27 cellular contexts compared by ENCODE assay signal in the genomic region with DNA sequence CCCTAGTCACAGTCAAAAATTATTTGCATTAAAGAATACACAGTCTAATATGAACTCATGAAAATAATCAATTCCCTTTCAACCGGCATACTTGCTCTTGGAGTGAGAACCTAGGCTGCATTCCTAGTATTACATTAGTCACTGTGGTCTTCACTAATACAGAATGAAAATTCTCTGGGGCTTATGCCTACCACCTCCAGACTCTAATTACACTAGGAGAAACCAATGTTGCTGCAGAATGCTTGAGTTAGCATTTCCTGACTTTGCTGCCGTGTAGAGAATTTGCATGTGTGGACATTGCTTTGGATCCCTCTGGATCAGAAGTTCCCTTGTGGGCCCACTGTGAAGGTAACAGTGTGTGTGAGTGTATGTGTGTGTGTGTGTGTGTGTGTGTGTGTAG.
"Had no signal": no experiment of that assay in that cellular context is flagged by ENCODE, and none has a peak within 500 bp of the region (broad histone marks: within the 10 kb centered on the region; RNA-seq: fewer than 3 reads in every experiment).

No MANE protein-coding gene starts in this region.

- H3K27ac ChIP-seq: gastrocnemius medialis, left ventricle myocardium inferior, parathyroid adenoma, psoas muscle, right atrium auricular region, spleen, tibial nerve had no signal

- H3K36me3 ChIP-seq: gastrocnemius medialis, left ventricle myocardium inferior, right atrium auricular region, spleen, tibial nerve had no signal

- H3K27me3 ChIP-seq: gastrocnemius medialis, right atrium auricular region, spleen, tibial nerve had no signal

- DNase-seq: activated CD4-positive, alpha-beta T cell treated with anti-CD3 and anti-CD28 coated beads for 4 hours; activated CD4-positive, alpha-beta T cell treated with anti-CD3 and anti-CD28 coated beads, Interleukin-2, amount 50 U/mL, for 48 hours; activated CD4-positive, CD25-positive, alpha-beta regulatory T cell; activated CD8-positive, alpha-beta memory T cell treated with anti-CD3 and anti-CD28 coated beads, Interleukin-2, amount 50 U/mL, for 4 hours; activated gamma-delta T cell; activated naive CD4-positive, alpha-beta T cell treated with anti-CD3 and anti-CD28 coated beads, Interleukin-2, amount 10 ng/mL, durations not matched to agents 7 days and 5 days; activated naive CD8-positive, alpha-beta T cell treated with anti-CD3 and anti-CD28 coated beads, Interleukin-2, amount 10 ng/mL, durations not matched to agents 7 days and 5 days; activated T-cell treated with anti-CD3 and anti-CD28 coated beads, Interleukin-2, amount 50 U/mL, for 1 hour; dermis blood vessel endothelial cell; effector CD4-positive, alpha-beta T cell; gastrocnemius medialis; glutamatergic neuron; islet precursor cell; left ventricle myocardium inferior; naive B cell; nephron progenitor cell; occipital lobe; psoas muscle; spleen; stimulated activated naive CD4-positive, alpha-beta T cell treated with Interleukin-2 at 50 U/mL for 16 hours; T-helper 1 cell had no signal

- FAIRE-seq: bronchial epithelial cell, colon, endometrium had no signal

- H3K9me3 ChIP-seq: gastrocnemius medialis, psoas muscle, right atrium auricular region, tibial nerve had no signal

- H3K4me1 ChIP-seq: gastrocnemius medialis, left ventricle myocardium inferior, parathyroid adenoma, psoas muscle, right atrium auricular region, spleen, tibial nerve had no signal

- H2AFZ ChIP-seq: parathyroid adenoma had no signal

- H3K79me2 ChIP-seq: parathyroid adenoma had no signal

- H3K4me3 ChIP-seq: gastrocnemius medialis, left ventricle myocardium inferior, psoas muscle, right atrium auricular region, spleen, tibial nerve had no signal

- H3K9ac ChIP-seq: parathyroid adenoma had no signal
